ENCODE assay signal across 1 cellular context in the genomic region with DNA sequence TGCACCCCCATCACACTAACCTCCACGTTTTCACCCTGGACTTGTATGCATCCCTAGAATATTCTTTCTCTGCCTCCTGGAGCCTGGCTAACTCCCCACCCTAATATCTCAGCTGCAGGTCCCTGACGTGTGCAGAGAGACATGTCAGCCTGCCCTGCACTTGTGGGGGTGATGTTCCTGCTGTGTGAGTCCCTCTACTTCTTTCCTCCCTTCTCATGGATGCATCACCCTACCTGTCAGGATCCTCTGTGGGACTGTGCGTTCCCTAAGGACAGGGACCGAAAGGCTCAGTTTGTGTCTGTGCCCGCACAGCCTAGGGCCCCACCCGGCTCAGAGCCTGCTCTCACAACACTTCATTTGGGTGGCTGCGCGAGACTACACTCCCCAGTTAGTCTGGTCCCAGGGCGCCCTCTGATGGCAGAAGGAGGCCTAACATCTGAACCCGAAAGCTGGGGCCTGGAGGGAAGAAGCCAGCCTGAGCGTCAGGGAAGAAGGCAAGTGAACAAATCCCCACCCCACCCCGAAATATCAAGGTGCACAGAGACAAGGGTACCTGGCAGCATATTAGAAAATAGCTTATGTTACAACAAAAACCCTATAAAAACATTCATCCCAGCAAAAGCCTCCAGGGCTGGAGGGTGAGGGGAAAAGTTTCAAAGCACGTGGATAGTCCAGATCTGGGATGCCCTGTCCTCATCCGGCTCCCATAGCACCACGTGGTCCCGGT.
TF ChIP-seq lines count a peak whose summit lies in the region.

No MANE protein-coding gene starts in this region.

TF ChIP-seq in SK-N-SH treated with all-trans-retinoic acid at 6 μM for 48 hours, 23 proteins besides CTCF, POLR2A, EP300 and RAD21 (continued from another document):
- no peak for TF ChIP-seq TOX (CRISPR knock-in tag; IDR thresholded peaks at IDR 0.05; ENCODE audit: borderline replicate concordance)
- TF ChIP-seq CSDC2 (CRISPR knock-in tag; IDR thresholded peaks at IDR 0.05), result no peak
